Comparison of ENCODE assay signal across 16 cellular contexts in genomic region chr7:57343901-57344622, GRCh38.
DNase-seq lines count a peak whose midpoint lies in the region; ATAC-seq lines count a peak whose summit lies in the region.
"Had no signal": no experiment of that assay in that cellular context is flagged by ENCODE, and none has a peak within 500 bp of the region (broad histone marks: within the 10 kb centered on the region; RNA-seq: fewer than 3 reads in every experiment).

No MANE protein-coding gene starts in this region.

- peaks cover 0 to 2% (median 2%) of the 10 kb centered on the region in 3 donors for H3K9me3 ChIP-seq in skeletal muscle tissue (ENCODE audit: control insufficient read depth in 3 of 3, low read length in 3 of 3)
- H3K9me3 ChIP-seq: BE2C had no signal

- peak overlapping the region in 2 of 3 donors; percentile 33 to 60 for H3K9ac ChIP-seq in skeletal muscle tissue (ENCODE audit: low read depth in 1 of 3, low read length in 3 of 3)

- H3K4me3 ChIP-seq in skeletal muscle tissue (ENCODE audit: low read length in 3 of 3), result peak overlapping the region in 1 of 3 donors; percentile 29
- H3K4me3 ChIP-seq: A549, GM23338 had no signal

- peaks cover 3 to 15% (median 4%) of the 10 kb centered on the region in 3 donors for H3K4me1 ChIP-seq in skeletal muscle tissue (ENCODE audit: control insufficient read depth in 3 of 3, insufficient read depth in 3 of 3, low read length in 3 of 3)
- H3K4me1 ChIP-seq: A549, BE2C had no signal

- peak overlapping the region; percentile 87 for H3K27ac ChIP-seq in skeletal muscle tissue (ENCODE audit: low read depth, low read length)
- H3K27ac ChIP-seq: A549, C4-2B had no signal

- peak; percentile 83 for DNase-seq in Right ventricle myocardium superior
- DNase-seq in left cardiac atrium, result peak; percentile 80
- peak; percentile 58 for DNase-seq in left lobe of liver (ENCODE audit: low spot score)
- DNase-seq in kidney tubule cell (ENCODE audit: low spot score), result no peak
- DNase-seq in HUDEP-2 (lab: John Stamatoyannopoulos, UW; ENCODE audit: unreplicated experiment in 76 of 76), result no peak
- DNase-seq: BE2C; CD4-positive, alpha-beta memory T cell; DMS153; DMS79 treated with DMSO at 0.1 percent for 48 hours; EL; H7 had no signal

- peak; percentile 84 for ATAC-seq in Right ventricle myocardium superior (ENCODE audit: poor library complexity)
- ATAC-seq in left cardiac atrium, result peak; percentile 82 to 85
- peak; percentile 17 for ATAC-seq in left lobe of liver
- ATAC-seq in HG03196 (IDR thresholded peaks at IDR 0.05; ENCODE audit: unreplicated experiment), result no peak
- ATAC-seq: A549, GM23338 had no signal

- no peaks in the 10 kb centered on the region for H3K27me3 ChIP-seq in skeletal muscle tissue (ENCODE audit: control insufficient read depth in 3 of 3, insufficient read depth in 3 of 3, low read length in 3 of 3)
- H3K27me3 ChIP-seq: BE2C had no signal

- intact Hi-C loops in Right ventricle myocardium superior (cut with DNase I) (no loop called here), left cardiac atrium (cut with DNase I) (no loop called here)

- no peaks in the 10 kb centered on the region for H3K36me3 ChIP-seq in skeletal muscle tissue (ENCODE audit: control insufficient read depth in 3 of 3, insufficient read depth in 3 of 3, low read length in 3 of 3)
- H3K36me3 ChIP-seq: BE2C had no signal

Comparison
In these comparisons a context has a peak if more than half of its experiments do, and no peak if none do; other contexts are left out.
1. DNase-seq: peak in Right ventricle myocardium superior (single experiment), left cardiac atrium (single experiment) and left lobe of liver (single experiment); none in kidney tubule cell (single experiment) and HUDEP-2 (0 of 76).